ENCODE assay signal across 10 cellular contexts in the genomic region with DNA sequence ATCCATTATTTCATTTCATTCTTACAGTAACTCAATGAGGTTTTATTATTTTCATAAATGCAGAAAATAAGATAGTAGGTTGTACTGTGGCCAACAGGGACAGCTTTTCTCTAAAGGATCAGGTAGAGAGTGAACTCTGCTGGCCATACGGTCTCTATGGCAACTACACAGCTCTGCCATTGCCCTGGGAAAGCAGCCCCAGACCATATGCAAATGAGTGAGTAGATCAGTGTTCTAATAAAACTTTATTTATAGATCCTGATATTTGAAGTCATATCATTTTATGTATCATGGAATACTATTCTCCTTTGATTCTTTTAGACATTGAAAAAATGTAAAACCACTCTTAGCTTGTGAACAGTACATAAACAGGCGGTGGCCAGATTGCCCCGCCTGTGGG.
DNase-seq lines count a peak whose midpoint lies in the region; ATAC-seq, FAIRE-seq and TF ChIP-seq lines count a peak whose summit lies in the region.
"Had no signal": no experiment of that assay in that cellular context is flagged by ENCODE, and none has a peak within 500 bp of the region (broad histone marks: within the 10 kb centered on the region; RNA-seq: fewer than 3 reads in every experiment).

No MANE protein-coding gene starts in this region.

- no peak for TF ChIP-seq CTCF in ascending aorta (IDR thresholded peaks at IDR 0.05)
- TF ChIP-seq CTCF in left lung (IDR thresholded peaks at IDR 0.05): no peak
- no peak for TF ChIP-seq CTCF in suprapubic skin (IDR thresholded peaks at IDR 0.05)
- no peak for TF ChIP-seq CTCF in lower leg skin (IDR thresholded peaks at IDR 0.05)

- DNase-seq in NCI-H526 (lab: John Stamatoyannopoulos, UW) (peak; percentile 9 to 48), NCI-H526 treated with DMSO at 0.1 percent for 48 hours (lab: John Stamatoyannopoulos, UW) (no peak), ascending aorta (ENCODE audit: low spot score in 2 of 2) (no peak), left lung (no peak), suprapubic skin (ENCODE audit: low spot score in 2 of 2) (no peak), H54 (ENCODE audit: insufficient read length, low spot score) (no peak), lower leg skin (ENCODE audit: low spot score in 2 of 2) (no peak), midbrain (lab: John Stamatoyannopoulos, UW) (no peak)
- DNase-seq: NCI-H1694, T1000 had no signal

- H3K27ac ChIP-seq in ascending aorta: peak overlapping the region in 1 of 2 donors; percentile 34
- peak overlapping the region; percentile 77 to 89 for H3K27ac ChIP-seq in left lung
- H3K27ac ChIP-seq in suprapubic skin: peak overlapping the region; percentile 79

- no peak for TF ChIP-seq EP300 in suprapubic skin (IDR thresholded peaks at IDR 0.05)

- no peaks in the 10 kb centered on the region for H3K27me3 ChIP-seq in ascending aorta
- H3K27me3 ChIP-seq in left lung: no peaks in the 10 kb centered on the region
- no peaks in the 10 kb centered on the region for H3K27me3 ChIP-seq in suprapubic skin

- peak overlapping the region; percentile 12 to 40 for H3K4me3 ChIP-seq in ascending aorta
- peak overlapping the region; percentile 9 to 10 for H3K4me3 ChIP-seq in left lung
- peak overlapping the region; percentile 34 for H3K4me3 ChIP-seq in suprapubic skin
- H3K4me3 ChIP-seq in lower leg skin (ENCODE audit: low read depth, poor library complexity, severe bottlenecking): no peak overlapping the region

- ATAC-seq in left lung: peak; percentile 44

- no peak for TF ChIP-seq POLR2A in suprapubic skin (IDR thresholded peaks at IDR 0.05)
- no peak for TF ChIP-seq POLR2A in H54 (IDR thresholded peaks at IDR 0.05; ENCODE audit: low read depth, low read length)
- no peak for TF ChIP-seq POLR2A in lower leg skin (IDR thresholded peaks at IDR 0.05)

- no peak for FAIRE-seq in H54 (lab: Jason Lieb, UNC)

- intact Hi-C loops in ascending aorta (cut with DNase I): no loop called here
- intact Hi-C loops in left lung (cut with DNase I): no loop called here
- intact Hi-C loops in lower leg skin (cut with DNase I; ENCODE audit: low total_unique reads): no loop called here

- WGBS in suprapubic skin: 84% methylated on average over 3 of the region's 3 CpGs
- WGBS in lower leg skin, 2 donors: 77 to 81% methylated on average over 3 of the region's 3 CpGs

- H3K9me3 ChIP-seq in ascending aorta: no peaks in the 10 kb centered on the region
- no peaks in the 10 kb centered on the region for H3K9me3 ChIP-seq in left lung
- no peaks in the 10 kb centered on the region for H3K9me3 ChIP-seq in suprapubic skin

- H3K4me1 ChIP-seq in ascending aorta: no peaks in the 10 kb centered on the region
- peaks cover 8 to 25% of the 10 kb centered on the region in 2 donors for H3K4me1 ChIP-seq in left lung
- peaks cover 46% of the 10 kb centered on the region for H3K4me1 ChIP-seq in suprapubic skin

- H3K36me3 ChIP-seq in ascending aorta (no peaks in the 10 kb centered on the region), left lung (no peaks in the 10 kb centered on the region), suprapubic skin (no peaks in the 10 kb centered on the region)

Comparison
In these comparisons a context has a peak if more than half of its experiments do, and no peak if none do; other contexts are left out.
1. DNase-seq: peak in NCI-H526 (2 of 2); none in NCI-H526 treated with DMSO at 0.1 percent for 48 hours (single experiment), ascending aorta (0 of 2), left lung (0 of 2), suprapubic skin (0 of 2), H54 (single experiment), lower leg skin (0 of 2) and midbrain (single experiment).